11 cellular contexts compared by ENCODE assay signal in the genomic region with DNA sequence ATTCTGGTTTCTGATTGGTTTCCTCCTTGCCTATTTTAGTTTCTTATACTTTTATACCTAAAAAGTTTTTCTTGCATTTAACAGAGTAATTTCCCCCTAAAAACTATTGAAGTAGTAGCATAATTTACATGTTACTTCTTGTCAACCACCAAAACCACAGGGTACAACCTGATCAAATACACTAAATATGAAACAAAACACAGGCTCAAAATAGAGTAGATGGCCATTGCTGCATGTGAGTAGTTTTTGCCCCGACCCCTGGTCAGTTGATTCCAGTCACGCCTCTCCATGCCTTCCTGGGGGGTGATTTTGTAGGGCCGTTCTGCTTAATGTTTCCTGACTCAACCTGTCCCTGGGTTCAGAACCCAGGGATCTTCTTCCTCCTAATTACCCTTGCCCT.
DNase-seq lines count a peak whose midpoint lies in the region; ATAC-seq and TF ChIP-seq lines count a peak whose summit lies in the region.
"Had no signal": no experiment of that assay in that cellular context is flagged by ENCODE, and none has a peak within 500 bp of the region (broad histone marks: within the 10 kb centered on the region; RNA-seq: fewer than 3 reads in every experiment).

No MANE protein-coding gene starts in this region.

- H3K4me1 Mint-ChIP-seq in stimulated activated effector memory CD8-positive, alpha-beta T cell treated with anti-CD3 and anti-CD28 coated beads, Interleukin-12 subunit alpha, Interleukin-12 subunit beta, amount 100 ng/mL, for 72 hours = peaks cover 29% of the 10 kb centered on the region
- H3K4me1 Mint-ChIP-seq in endothelial cell (ENCODE audit: unreplicated experiment) = peaks cover 16% of the 10 kb centered on the region

- H3K27me3 Mint-ChIP-seq in endothelial cell (ENCODE audit: unreplicated experiment) = no peaks in the 10 kb centered on the region

- TF ChIP-seq CTCF in suprapubic skin (IDR thresholded peaks at IDR 0.05) (no peak), endothelial cell (IDR thresholded peaks at IDR 0.05; ENCODE audit: unreplicated experiment) (no peak)

- H3K9me3 Mint-ChIP-seq in stimulated activated effector memory CD8-positive, alpha-beta T cell treated with anti-CD3 and anti-CD28 coated beads, Interleukin-12 subunit alpha, Interleukin-12 subunit beta, amount 100 ng/mL, for 72 hours = no peaks in the 10 kb centered on the region
- H3K9me3 Mint-ChIP-seq in endothelial cell (ENCODE audit: unreplicated experiment) = no peaks in the 10 kb centered on the region
- H3K9me3 Mint-ChIP-seq: nephron had no signal

- no peak overlapping the region for H3K4me3 ChIP-seq in suprapubic skin

- no peaks in the 10 kb centered on the region for H3K27me3 ChIP-seq in suprapubic skin

- H3K9me3 ChIP-seq in suprapubic skin = no peaks in the 10 kb centered on the region

- no peaks in the 10 kb centered on the region for H3K36me3 ChIP-seq in suprapubic skin

- peak; percentile 65 for ATAC-seq in GM19043 (IDR thresholded peaks at IDR 0.05; ENCODE audit: low read depth, unreplicated experiment)
- ATAC-seq in HG02642 (IDR thresholded peaks at IDR 0.05; ENCODE audit: poor library complexity, unreplicated experiment) = peak; percentile 70
- peak; percentile 83 for ATAC-seq in HG03469 (IDR thresholded peaks at IDR 0.05; ENCODE audit: unreplicated experiment)
- ATAC-seq in stimulated activated effector memory CD8-positive, alpha-beta T cell treated with anti-CD3 and anti-CD28 coated beads, Interleukin-12 subunit alpha, Interleukin-12 subunit beta, amount 100 ng/mL, for 72 hours = no peak

- no peaks in the 10 kb centered on the region for H3K36me3 Mint-ChIP-seq in stimulated activated effector memory CD8-positive, alpha-beta T cell treated with anti-CD3 and anti-CD28 coated beads, Interleukin-12 subunit alpha, Interleukin-12 subunit beta, amount 100 ng/mL, for 72 hours
- H3K36me3 Mint-ChIP-seq in endothelial cell (ENCODE audit: low read depth, unreplicated experiment) = peaks cover 10% of the 10 kb centered on the region

- 95% methylated on average over 3 of the region's 3 CpGs for WGBS in suprapubic skin

- no peak overlapping the region for H3K27ac ChIP-seq in suprapubic skin

- TF ChIP-seq POLR2A in suprapubic skin (IDR thresholded peaks at IDR 0.05) = no peak

- H3K4me1 ChIP-seq in suprapubic skin = no peaks in the 10 kb centered on the region

- DNase-seq in stimulated activated effector memory CD8-positive, alpha-beta T cell treated with anti-CD3 and anti-CD28 coated beads, Interleukin-12 subunit alpha, Interleukin-12 subunit beta, amount 100 ng/mL, for 72 hours (ENCODE audit: low spot score in 2 of 2) = no peak
- DNase-seq in suprapubic skin (ENCODE audit: low spot score in 2 of 2) = no peak
- no peak for DNase-seq in NCI-H2107 (lab: John Stamatoyannopoulos, UW)
- DNase-seq in endothelial cell (ENCODE audit: low spot score) = no peak
- DNase-seq: DMS 273 treated with DMSO at 0.1 percent for 48 hours; NCI-H1436; stimulated activated naive CD4-positive, alpha-beta T cell had no signal

- no peak overlapping the region for H3K4me3 Mint-ChIP-seq in stimulated activated effector memory CD8-positive, alpha-beta T cell treated with anti-CD3 and anti-CD28 coated beads, Interleukin-12 subunit alpha, Interleukin-12 subunit beta, amount 100 ng/mL, for 72 hours
- no peak overlapping the region for H3K4me3 Mint-ChIP-seq in endothelial cell (ENCODE audit: unreplicated experiment)
- H3K4me3 Mint-ChIP-seq: nephron had no signal

- TF ChIP-seq EP300 in suprapubic skin (IDR thresholded peaks at IDR 0.05) = no peak

- peak overlapping the region; percentile 21 for H3K27ac Mint-ChIP-seq in stimulated activated effector memory CD8-positive, alpha-beta T cell treated with anti-CD3 and anti-CD28 coated beads, Interleukin-12 subunit alpha, Interleukin-12 subunit beta, amount 100 ng/mL, for 72 hours
- no peak overlapping the region for H3K27ac Mint-ChIP-seq in endothelial cell (ENCODE audit: unreplicated experiment)
